1 cellular context compared by ENCODE assay signal in the genomic region with DNA sequence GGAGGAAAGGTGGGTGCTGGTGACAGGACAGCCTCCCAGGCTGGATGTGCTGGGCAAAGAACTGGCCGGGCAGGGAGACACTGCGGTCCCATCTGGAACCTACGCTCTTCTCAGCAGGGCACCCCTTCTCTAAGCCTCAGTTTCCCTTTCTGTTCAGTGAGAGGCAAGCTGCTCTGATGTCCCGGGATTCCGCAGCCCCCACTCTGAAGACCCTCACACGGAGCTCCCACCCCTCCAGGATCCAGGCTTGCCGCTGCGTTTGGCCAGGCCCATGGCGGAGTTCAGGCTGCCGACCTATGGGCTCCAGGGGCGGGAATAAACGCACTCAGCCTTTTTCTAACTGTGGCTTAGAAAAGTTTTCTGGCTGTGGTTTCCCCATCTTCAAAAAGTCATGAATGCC.
TF ChIP-seq lines count a peak whose summit lies in the region.

No MANE protein-coding gene starts in this region.

TF ChIP-seq in HepG2, 621 proteins besides CTCF, POLR2A, EP300 and RAD21:
- TF ChIP-seq MED13 (CRISPR knock-in tag; IDR thresholded peaks at IDR 0.05) (no peak), ZNF746 (CRISPR knock-in tag; IDR thresholded peaks at IDR 0.05) (no peak)
